8 cellular contexts compared by ENCODE assay signal in the genomic region with DNA sequence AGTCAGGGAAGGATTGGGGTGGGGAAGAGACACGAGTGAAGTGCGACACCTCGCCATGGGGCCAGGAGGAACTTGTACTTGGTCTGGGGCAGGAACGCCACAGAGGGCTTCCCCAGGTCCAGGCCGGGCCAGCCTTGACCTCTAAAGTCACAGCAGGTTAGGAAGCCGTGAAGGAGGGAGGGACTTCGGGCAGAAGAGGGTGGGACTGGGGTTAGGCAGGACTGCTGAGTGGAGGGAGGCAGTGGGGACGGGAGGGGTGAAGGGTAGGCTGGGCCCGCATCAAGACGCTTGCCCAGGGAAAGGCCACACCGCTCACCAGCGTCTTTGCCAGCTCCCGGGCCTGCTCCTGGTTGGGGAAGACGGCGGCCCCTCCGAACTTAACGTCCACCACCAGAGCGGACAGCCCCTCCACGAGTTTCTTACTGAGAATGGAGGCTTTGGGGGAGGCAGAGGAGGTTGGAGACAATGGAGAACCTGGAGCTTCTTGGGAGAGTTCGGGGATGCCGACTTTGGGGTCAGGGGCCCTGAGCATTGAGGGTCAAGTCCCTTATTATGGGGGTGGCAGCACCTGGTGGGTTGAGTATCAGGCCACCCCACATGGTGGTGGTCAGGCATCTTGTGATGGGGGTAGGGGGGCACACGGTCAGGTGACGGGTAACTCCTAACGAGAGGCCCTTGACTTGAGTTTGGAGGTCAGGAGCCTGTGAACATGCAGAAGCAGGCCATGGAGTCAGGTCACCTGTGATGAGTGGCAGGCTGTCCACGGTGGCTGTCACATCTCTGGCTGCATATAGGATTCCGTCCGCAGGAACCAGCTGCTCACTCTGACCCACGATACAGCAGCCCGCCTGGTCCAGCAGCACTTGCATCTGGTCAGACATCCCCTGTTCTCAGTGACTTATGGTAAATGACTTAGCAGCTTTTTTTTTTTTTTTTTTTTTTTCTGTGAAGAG. TPM values are rescaled to one million over a fixed set of nuclear protein-coding genes. Genes with fewer than 3 reads are reported as not detected.
DNase-seq lines count a peak whose midpoint lies in the region; ATAC-seq and TF ChIP-seq lines count a peak whose summit lies in the region.

No MANE protein-coding gene starts in this region.

- H3K4me1 ChIP-seq in KMS-11 (ENCODE audit: low read depth, poor library complexity, severe bottlenecking) (peaks cover 4% of the 10 kb centered on the region), gastroesophageal sphincter (peaks cover 0 to 80% (median 35%) of the 10 kb centered on the region in 3 donors), parathyroid adenoma (peaks cover 4% of the 10 kb centered on the region)

- H3K9me3 ChIP-seq in gastroesophageal sphincter (no peaks in the 10 kb centered on the region), parathyroid adenoma (ENCODE audit: control insufficient read depth, low read length) (no peaks in the 10 kb centered on the region)

- TF ChIP-seq POLR2A in gastroesophageal sphincter (IDR thresholded peaks at IDR 0.05) = no peak

- H3K79me2 ChIP-seq in KMS-11 (ENCODE audit: insufficient read depth, low read depth) (peaks cover 8% of the 10 kb centered on the region; the same call in 1 of the 2 replicates), parathyroid adenoma (no peaks in the 10 kb centered on the region)

- WGBS in gastroesophageal sphincter (ENCODE audit: low coverage in 1 of 2), 2 donors = 13 to 67% methylated on average over 6 to 10 of the region's 29 CpGs

- POLR2A ChIA-PET in HEK293T (lab: Yijun Ruan, JAX) = interaction anchor here (2.4 to 7.1 kb wide), 3 partner anchors 18 to 94 kb away, joined by 11 to 193 read pairs (median 59); partner anchors contain the start of genes LMF2, NCAPH2 and SYCE3

- H3K4me2 ChIP-seq in KMS-11 (peak overlapping the region; percentile 84), parathyroid adenoma (ENCODE audit: low read length) (peak overlapping the region; percentile 95)

- H3K27me3 ChIP-seq in GM06990 (replicated peaks; ENCODE audit: control insufficient read depth, insufficient read depth, low read length) (no peaks in the 10 kb centered on the region), KMS-11 (ENCODE audit: insufficient read depth, low read depth) (no peaks in the 10 kb centered on the region), gastroesophageal sphincter (peaks cover 32% of the 10 kb centered on the region), parathyroid adenoma (ENCODE audit: control insufficient read depth, insufficient read depth, low read length) (no peaks in the 10 kb centered on the region)

- peak; percentile 80 for DNase-seq in GM06990 (ENCODE audit: extremely low read depth, insufficient read length)
- peak; percentile 76 for DNase-seq in activated CD8-positive, alpha-beta memory T cell treated with anti-CD3 and anti-CD28 coated beads, Interleukin-2, amount 50 U/mL, for 48 hours
- DNase-seq in hippocampal formation (lab: John Stamatoyannopoulos, UW) = no peak
- DNase-seq in HEK293T (ENCODE audit: extremely low spot score) = no peak

- ATAC-seq in gastroesophageal sphincter (no peak), HG02588 (IDR thresholded peaks at IDR 0.05; ENCODE audit: unreplicated experiment) (no peak)

- TF ChIP-seq CTCF in GM06990 (IDR thresholded peaks at IDR 0.05; ENCODE audit: insufficient read depth, low read length, poor library complexity, severe bottlenecking) = no peak
- TF ChIP-seq CTCF in KMS-11 (conservative IDR thresholded peaks at IDR 0.05; ENCODE audit: low read depth, low read length) = no peak
- no peak for TF ChIP-seq CTCF in gastroesophageal sphincter (IDR thresholded peaks at IDR 0.05)
- TF ChIP-seq CTCF in parathyroid adenoma (IDR thresholded peaks at IDR 0.05) = no peak

- H3K4me3 ChIP-seq in GM06990 (replicated peaks; ENCODE audit: low read depth, low read length) (peak overlapping the region; percentile 78), KMS-11 (IDR thresholded peaks at IDR 0.05; ENCODE audit: insufficient read depth, low read depth, low read length) (peak overlapping the region; percentile 31), gastroesophageal sphincter (peak overlapping the region; percentile 47 to 63), parathyroid adenoma (ENCODE audit: low read depth, low read length) (peak overlapping the region; percentile 81)

- H2AFZ ChIP-seq in KMS-11 (ENCODE audit: low read depth) (peak overlapping the region; percentile 22; the same call in 1 of the 2 replicates), parathyroid adenoma (peak overlapping the region; percentile 74)

- H4K20me1 ChIP-seq in KMS-11 (ENCODE audit: insufficient read depth) = no peaks in the 10 kb centered on the region

- H3K36me3 ChIP-seq in GM06990 (ENCODE audit: control insufficient read depth, insufficient read depth, low read length) (peaks cover 21% of the 10 kb centered on the region), KMS-11 (ENCODE audit: insufficient read depth) (no peaks in the 10 kb centered on the region), gastroesophageal sphincter (peaks cover 0 to 22% of the 10 kb centered on the region in 2 donors), parathyroid adenoma (ENCODE audit: control insufficient read depth, insufficient read depth, low read length) (no peaks in the 10 kb centered on the region)

- CTCF ChIA-PET in HEK293T (lab: Yijun Ruan, JAX) = interaction anchor here (0.6 kb wide), 2 partner anchors 56 to 193 kb away, joined by 3 read pairs; partner anchors contain the start of gene CHKB

- no peak for TF ChIP-seq EP300 in gastroesophageal sphincter (IDR thresholded peaks at IDR 0.05)

- H3K9ac ChIP-seq in KMS-11 (peak overlapping the region; percentile 79), parathyroid adenoma (no peak overlapping the region)

- peak overlapping the region; percentile 83 for H3K27ac ChIP-seq in KMS-11
- peak overlapping the region; percentile 51 to 93 (median 89) for H3K27ac ChIP-seq in gastroesophageal sphincter
- H3K27ac ChIP-seq in parathyroid adenoma = peak overlapping the region; percentile 95

TF ChIP-seq in HEK293T, 16 proteins besides CTCF, POLR2A, EP300 and RAD21:
- TF ChIP-seq SP1 (IDR thresholded peaks at IDR 0.05) (no peak), CTBP1 (IDR thresholded peaks at IDR 0.05; ENCODE audit: borderline replicate concordance) (no peak), SUZ12 (IDR thresholded peaks at IDR 0.05) (no peak), L3MBTL2 (conservative IDR thresholded peaks at IDR 0.05) (no peak), FOXK2 (IDR thresholded peaks at IDR 0.05) (no peak), TARDBP (IDR thresholded peaks at IDR 0.05) (no peak), FOXA1 (IDR thresholded peaks at IDR 0.05) (no peak), ELF4 (IDR thresholded peaks at IDR 0.05) (no peak), ARNT (IDR thresholded peaks at IDR 0.05) (no peak), NFRKB (IDR thresholded peaks at IDR 0.05) (no peak), ZNF384 (IDR thresholded peaks at IDR 0.05) (no peak), BHLHE40 (IDR thresholded peaks at IDR 0.05; ENCODE audit: borderline replicate concordance) (no peak)
TF ChIP-seq in HEK293T: peak in this region for 0.

RNA-seq across cellular contexts. Expression of gene SCO2, which starts 1.7 kb away (rescaled TPM):
- total RNA-seq in gastroesophageal sphincter = 1 to 10 TPM in 2 of 4 donors, not detected in 2; 1.2 to 1.8 TPM

RNA-seq across cellular contexts. Expression of gene TYMP, which starts 2.7 kb away (rescaled TPM):
- 10 to 100 TPM; 18.5 to 55.1 (median 39.3) TPM for total RNA-seq in gastroesophageal sphincter

RNA-seq across cellular contexts. Expression of gene KLHDC7B, which starts 18.6 kb away (rescaled TPM):
- under 1 TPM in 3 of 4 donors, not detected in 1; 0.08 to 0.31 (median 0.27) TPM for total RNA-seq in gastroesophageal sphincter

RNA-seq across cellular contexts. Expression of gene NCAPH2, which starts 19.1 kb away (rescaled TPM):
- 10 to 100 TPM; 34.8 to 45.0 (median 42.1) TPM for total RNA-seq in gastroesophageal sphincter

RNA-seq across cellular contexts. Expression of gene LMF2, which starts 19.6 kb away (rescaled TPM):
- 10 to 100 TPM; 35.5 to 58.4 (median 45.1) TPM for total RNA-seq in gastroesophageal sphincter

Comparison
In these comparisons a context has a peak if more than half of its experiments do, and no peak if none do; other contexts are left out.
1. DNase-seq: peak in GM06990 (single experiment) and activated CD8-positive, alpha-beta memory T cell treated with anti-CD3 and anti-CD28 coated beads, Interleukin-2, amount 50 U/mL, for 48 hours (single experiment); none in hippocampal formation (0 of 2) and HEK293T (single experiment).
2. H3K4me3 ChIP-seq: peak in every context shown above with its lines; median percentile 81 in parathyroid adenoma; 78 in GM06990; 55 in gastroesophageal sphincter; 31 in KMS-11.
3. Peak in every context shown above with its lines, with median percentiles within 50 percentile points of each other: H3K27ac ChIP-seq.